Comparison of ENCODE assay signal across 25 cellular contexts in the genomic region with DNA sequence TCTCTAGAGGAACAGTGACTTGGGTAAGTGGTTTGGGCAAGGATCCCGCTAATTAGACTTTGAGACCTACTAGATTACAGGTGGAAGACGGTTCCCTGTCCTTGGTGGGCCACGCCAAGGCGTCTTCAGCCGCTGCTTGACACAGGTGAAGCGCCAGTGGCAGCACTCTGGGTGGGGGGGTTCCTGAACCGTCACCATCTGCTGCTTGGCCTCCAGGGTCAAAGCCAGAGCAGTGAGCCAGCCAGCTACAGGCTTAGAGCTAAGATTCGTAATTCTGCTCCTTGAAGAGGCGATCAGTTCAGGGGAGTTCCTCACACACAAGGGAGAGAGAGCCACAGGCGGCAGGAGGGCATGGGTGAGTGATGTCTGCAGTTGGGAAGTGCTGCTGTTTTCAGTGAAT.
"Had no signal": no experiment of that assay in that cellular context is flagged by ENCODE, and none has a peak within 500 bp of the region (broad histone marks: within the 10 kb centered on the region; RNA-seq: fewer than 3 reads in every experiment).

No MANE protein-coding gene starts in this region.

- H3K27ac ChIP-seq: dorsolateral prefrontal cortex, epithelial cell of prostate, gastroesophageal sphincter, pancreas, stomach, transverse colon, vagina had no signal

- ATAC-seq: gastroesophageal sphincter, left colon, pancreas, right cardiac atrium had no signal

- H3K4me1 ChIP-seq: pancreas, transverse colon, vagina had no signal

- H3K9me3 Mint-ChIP-seq: activated B cell treated with CpG ODN at 0.5 μM for 24 hours; activated naive CD8-positive, alpha-beta T cell treated with anti-CD3 and anti-CD28 coated beads for 36 hours; activated T-helper 1 cell treated with anti-CD3 and anti-CD28 coated beads, Interleukin-12 subunit alpha, Interleukin-12 subunit beta, Interleukin-2, Interleukin-4 antibody, amounts not matched to agents 30 ng/mL and 10 ng/mL and 1 ng/mL, durations not matched to agents 14 hours and 24 hours and 36 hours; central memory CD8-positive, alpha-beta T cell; memory B cell had no signal

- H3K27me3 Mint-ChIP-seq: activated B cell treated with CpG ODN at 0.5 μM for 24 hours; activated naive CD8-positive, alpha-beta T cell treated with anti-CD3 and anti-CD28 coated beads for 36 hours; central memory CD8-positive, alpha-beta T cell; memory B cell had no signal

- H3K9me3 ChIP-seq: gastroesophageal sphincter, pancreas, stomach, transverse colon, vagina had no signal

- H3K4me3 ChIP-seq: dorsolateral prefrontal cortex, gastroesophageal sphincter, pancreas, stomach, transverse colon, vagina had no signal

- FAIRE-seq: astrocyte, colon, keratinocyte, pancreas had no signal

- DNase-seq: activated B cell treated with CpG ODN at 0.5 μM for 24 hours; activated CD4-positive, alpha-beta T cell treated with anti-CD3 and anti-CD28 coated beads for 4 hours; activated CD4-positive, alpha-beta T cell treated with anti-CD3 and anti-CD28 coated beads, Interleukin-2, amount 50 U/mL, for 48 hours; activated naive CD8-positive, alpha-beta T cell treated with anti-CD3 and anti-CD28 coated beads for 36 hours; dorsolateral prefrontal cortex; head of caudate nucleus; left colon; nephron progenitor cell; pancreas; right cardiac atrium; stimulated activated CD4-positive, alpha-beta T cell treated with anti-CD3 and anti-CD28 coated beads, Interleukin-12 subunit alpha, Interleukin-12 subunit beta, amount 100 ng/mL, for 4 hours; stimulated activated CD4-positive, alpha-beta T cell treated with anti-CD3 and anti-CD28 coated beads, Interleukin-4, amount 100 ng/mL, for 4 hours; stomach; T-helper 1 cell; T1000; transverse colon had no signal

- H3K27ac Mint-ChIP-seq: activated B cell treated with CpG ODN at 0.5 μM for 24 hours; activated naive CD8-positive, alpha-beta T cell treated with anti-CD3 and anti-CD28 coated beads for 36 hours; activated T-helper 1 cell treated with anti-CD3 and anti-CD28 coated beads, Interleukin-12 subunit alpha, Interleukin-12 subunit beta, Interleukin-2, Interleukin-4 antibody, amounts not matched to agents 30 ng/mL and 10 ng/mL and 1 ng/mL, durations not matched to agents 14 hours and 24 hours and 36 hours; memory B cell; nephron progenitor cell had no signal

- H3K4me1 Mint-ChIP-seq: activated B cell treated with CpG ODN at 0.5 μM for 24 hours; activated naive CD8-positive, alpha-beta T cell treated with anti-CD3 and anti-CD28 coated beads for 36 hours had no signal

- H3K4me3 Mint-ChIP-seq: activated B cell treated with CpG ODN at 0.5 μM for 24 hours; activated naive CD8-positive, alpha-beta T cell treated with anti-CD3 and anti-CD28 coated beads for 36 hours; activated T-helper 1 cell treated with anti-CD3 and anti-CD28 coated beads, Interleukin-12 subunit alpha, Interleukin-12 subunit beta, Interleukin-2, Interleukin-4 antibody, amounts not matched to agents 30 ng/mL and 10 ng/mL and 1 ng/mL, durations not matched to agents 14 hours and 24 hours and 36 hours; central memory CD8-positive, alpha-beta T cell; memory B cell; nephron progenitor cell had no signal

- H3K27me3 ChIP-seq: dorsolateral prefrontal cortex, gastroesophageal sphincter, pancreas, stomach, transverse colon, vagina had no signal
